In genomic region chr5:4255441-4255840, GRCh38 we compare ENCODE assay signal across 29 cellular contexts.
"Had no signal": no experiment of that assay in that cellular context is flagged by ENCODE, and none has a peak within 500 bp of the region (broad histone marks: within the 10 kb centered on the region; RNA-seq: fewer than 3 reads in every experiment).

No MANE protein-coding gene starts in this region.

- DNase-seq: activated CD4-positive, alpha-beta memory T cell treated with anti-CD3 and anti-CD28 coated beads for 36 hours; activated CD4-positive, alpha-beta T cell treated with anti-CD3 and anti-CD28 coated beads for 36 hours; activated CD4-positive, alpha-beta T cell treated with anti-CD3 and anti-CD28 coated beads, Interleukin-2, amount 10 ng/mL, durations not matched to agents 24 days and 14 days; activated CD4-positive, CD25-positive, alpha-beta regulatory T cell; activated CD4-positive, CD25-positive, alpha-beta regulatory T cell treated with anti-CD3 and anti-CD28 coated beads, Interleukin-2, amount 50 U/mL, for 72 hours; activated CD8-positive, alpha-beta memory T cell treated with anti-CD3 and anti-CD28 coated beads, Interleukin-2, amount 10 ng/mL, durations not matched to agents 7 days and 5 days; activated CD8-positive, alpha-beta memory T cell treated with anti-CD3 and anti-CD28 coated beads, Interleukin-2, amount 50 U/mL, for 4 hours; activated CD8-positive, alpha-beta T cell treated with anti-CD3 and anti-CD28 coated beads, Interleukin-2, amount 10 ng/mL, durations not matched to agents 7 days and 5 days; activated effector memory CD4-positive, alpha-beta T cell treated with anti-CD3 and anti-CD28 coated beads, Interleukin-2, amount 50 U/mL, for 16 hours; activated naive CD4-positive, alpha-beta T cell treated with anti-CD3 and anti-CD28 coated beads for 36 hours; activated naive CD8-positive, alpha-beta T cell treated with anti-CD3 and anti-CD28 coated beads for 36 hours; activated naive CD8-positive, alpha-beta T cell treated with anti-CD3 and anti-CD28 coated beads, Interleukin-2, amount 50 U/mL, for 24 hours; activated T-cell treated with anti-CD3 and anti-CD28 coated beads, Interleukin-2, amount 50 U/mL, for 1 hour; activated T-cell treated with anti-CD3 and anti-CD28 coated beads, Interleukin-2, amount 50 U/mL, for 48 hours; adrenal gland; amygdala; aorta; body of pancreas; caudate nucleus; cerebellar nuclear complex; colonic mucosa; effector CD8-positive, alpha-beta T cell; foreskin fibroblast; T-helper 1 cell; T-helper 17 cell had no signal

- ATAC-seq: activated CD4-positive, alpha-beta T cell treated with anti-CD3 and anti-CD28 coated beads for 36 hours; activated CD8-positive, alpha-beta memory T cell treated with anti-CD3 and anti-CD28 coated beads, Interleukin-2, amount 10 ng/mL, durations not matched to agents 7 days and 5 days; activated CD8-positive, alpha-beta T cell treated with anti-CD3 and anti-CD28 coated beads, Interleukin-2, amount 10 ng/mL, durations not matched to agents 7 days and 5 days; activated naive CD8-positive, alpha-beta T cell treated with anti-CD3 and anti-CD28 coated beads, Interleukin-2, amount 50 U/mL, for 24 hours; body of pancreas; T-helper 17 cell had no signal

- H3K4me1 Mint-ChIP-seq: activated CD4-positive, alpha-beta T cell treated with anti-CD3 and anti-CD28 coated beads for 36 hours; activated CD4-positive, alpha-beta T cell treated with anti-CD3 and anti-CD28 coated beads, Interleukin-2, amount 10 ng/mL, durations not matched to agents 24 days and 14 days; activated CD8-positive, alpha-beta memory T cell treated with anti-CD3 and anti-CD28 coated beads, Interleukin-2, amount 10 ng/mL, durations not matched to agents 7 days and 5 days; activated naive CD4-positive, alpha-beta T cell treated with anti-CD3 and anti-CD28 coated beads, Interleukin-2, amount 50 U/mL, for 24 hours; activated naive CD8-positive, alpha-beta T cell treated with anti-CD3 and anti-CD28 coated beads for 36 hours; activated naive CD8-positive, alpha-beta T cell treated with anti-CD3 and anti-CD28 coated beads, Interleukin-2, amount 50 U/mL, for 24 hours; T-helper 17 cell had no signal

- H3K9me3 Mint-ChIP-seq: activated CD4-positive, alpha-beta T cell treated with anti-CD3 and anti-CD28 coated beads, Interleukin-2, amount 10 ng/mL, durations not matched to agents 24 days and 14 days had no signal

- H3K27me3 ChIP-seq: adrenal gland, body of pancreas, colonic mucosa had no signal

- H3K27ac ChIP-seq: adrenal gland, body of pancreas, colonic mucosa, epithelial cell of prostate had no signal

- H3K4me1 ChIP-seq: adrenal gland, body of pancreas, colonic mucosa had no signal

- H3K4me3 ChIP-seq: adrenal gland, body of pancreas, colonic mucosa had no signal

- H3K36me3 Mint-ChIP-seq: activated CD4-positive, alpha-beta memory T cell treated with anti-CD3 and anti-CD28 coated beads for 36 hours; activated naive CD4-positive, alpha-beta T cell treated with anti-CD3 and anti-CD28 coated beads, Interleukin-2, amount 50 U/mL, for 24 hours; activated naive CD8-positive, alpha-beta T cell treated with anti-CD3 and anti-CD28 coated beads for 36 hours had no signal

- H3K27me3 Mint-ChIP-seq: activated CD4-positive, alpha-beta memory T cell treated with anti-CD3 and anti-CD28 coated beads for 36 hours; activated CD4-positive, alpha-beta T cell treated with anti-CD3 and anti-CD28 coated beads for 36 hours; activated CD4-positive, alpha-beta T cell treated with anti-CD3 and anti-CD28 coated beads, Interleukin-2, amount 10 ng/mL, durations not matched to agents 24 days and 14 days; activated CD8-positive, alpha-beta memory T cell treated with anti-CD3 and anti-CD28 coated beads, Interleukin-2, amount 10 ng/mL, durations not matched to agents 7 days and 5 days; activated naive CD8-positive, alpha-beta T cell treated with anti-CD3 and anti-CD28 coated beads for 36 hours; activated naive CD8-positive, alpha-beta T cell treated with anti-CD3 and anti-CD28 coated beads, Interleukin-2, amount 50 U/mL, for 24 hours; T-helper 17 cell had no signal

- H3K36me3 ChIP-seq: adrenal gland, colonic mucosa had no signal

- H3K9me3 ChIP-seq: adrenal gland, body of pancreas, colonic mucosa had no signal

- H3K27ac Mint-ChIP-seq: activated CD4-positive, alpha-beta memory T cell treated with anti-CD3 and anti-CD28 coated beads for 36 hours; activated CD4-positive, alpha-beta T cell treated with anti-CD3 and anti-CD28 coated beads for 36 hours; activated CD4-positive, alpha-beta T cell treated with anti-CD3 and anti-CD28 coated beads, Interleukin-2, amount 10 ng/mL, durations not matched to agents 24 days and 14 days; activated CD8-positive, alpha-beta memory T cell treated with anti-CD3 and anti-CD28 coated beads, Interleukin-2, amount 10 ng/mL, durations not matched to agents 7 days and 5 days; activated CD8-positive, alpha-beta T cell treated with anti-CD3 and anti-CD28 coated beads, Interleukin-2, amount 10 ng/mL, durations not matched to agents 7 days and 5 days; activated naive CD4-positive, alpha-beta T cell treated with anti-CD3 and anti-CD28 coated beads for 36 hours; activated naive CD4-positive, alpha-beta T cell treated with anti-CD3 and anti-CD28 coated beads, Interleukin-2, amount 50 U/mL, for 24 hours; activated naive CD8-positive, alpha-beta T cell treated with anti-CD3 and anti-CD28 coated beads for 36 hours; activated naive CD8-positive, alpha-beta T cell treated with anti-CD3 and anti-CD28 coated beads, Interleukin-2, amount 50 U/mL, for 24 hours; activated T-helper 1 cell treated with anti-CD3 and anti-CD28 coated beads, Interleukin-12 subunit alpha, Interleukin-12 subunit beta, Interleukin-2, Interleukin-4 antibody, amounts not matched to agents 30 ng/mL and 10 ng/mL and 1 ng/mL, durations not matched to agents 14 hours and 24 hours and 36 hours; activated T-helper 2 cell treated with anti-CD3 and anti-CD28 coated beads, Interferon-gamma antibody, Interleukin-2, Interleukin-4, amounts not matched to agents 10 μg/mL and 5 μg/mL and 100 μg/mL, durations not matched to agents 14 hours and 24 hours and 36 hours; T-helper 17 cell had no signal

- H3K4me3 Mint-ChIP-seq: activated CD4-positive, alpha-beta memory T cell treated with anti-CD3 and anti-CD28 coated beads for 36 hours; activated CD4-positive, alpha-beta T cell treated with anti-CD3 and anti-CD28 coated beads for 36 hours; activated CD4-positive, alpha-beta T cell treated with anti-CD3 and anti-CD28 coated beads, Interleukin-2, amount 10 ng/mL, durations not matched to agents 24 days and 14 days; activated CD8-positive, alpha-beta memory T cell treated with anti-CD3 and anti-CD28 coated beads, Interleukin-2, amount 10 ng/mL, durations not matched to agents 7 days and 5 days; activated CD8-positive, alpha-beta T cell treated with anti-CD3 and anti-CD28 coated beads, Interleukin-2, amount 10 ng/mL, durations not matched to agents 7 days and 5 days; activated naive CD4-positive, alpha-beta T cell treated with anti-CD3 and anti-CD28 coated beads for 36 hours; activated naive CD4-positive, alpha-beta T cell treated with anti-CD3 and anti-CD28 coated beads, Interleukin-2, amount 50 U/mL, for 24 hours; activated naive CD8-positive, alpha-beta T cell treated with anti-CD3 and anti-CD28 coated beads for 36 hours; activated naive CD8-positive, alpha-beta T cell treated with anti-CD3 and anti-CD28 coated beads, Interleukin-2, amount 50 U/mL, for 24 hours; activated T-helper 1 cell treated with anti-CD3 and anti-CD28 coated beads, Interleukin-12 subunit alpha, Interleukin-12 subunit beta, Interleukin-2, Interleukin-4 antibody, amounts not matched to agents 30 ng/mL and 10 ng/mL and 1 ng/mL, durations not matched to agents 14 hours and 24 hours and 36 hours; T-helper 17 cell had no signal
